In the genomic region with DNA sequence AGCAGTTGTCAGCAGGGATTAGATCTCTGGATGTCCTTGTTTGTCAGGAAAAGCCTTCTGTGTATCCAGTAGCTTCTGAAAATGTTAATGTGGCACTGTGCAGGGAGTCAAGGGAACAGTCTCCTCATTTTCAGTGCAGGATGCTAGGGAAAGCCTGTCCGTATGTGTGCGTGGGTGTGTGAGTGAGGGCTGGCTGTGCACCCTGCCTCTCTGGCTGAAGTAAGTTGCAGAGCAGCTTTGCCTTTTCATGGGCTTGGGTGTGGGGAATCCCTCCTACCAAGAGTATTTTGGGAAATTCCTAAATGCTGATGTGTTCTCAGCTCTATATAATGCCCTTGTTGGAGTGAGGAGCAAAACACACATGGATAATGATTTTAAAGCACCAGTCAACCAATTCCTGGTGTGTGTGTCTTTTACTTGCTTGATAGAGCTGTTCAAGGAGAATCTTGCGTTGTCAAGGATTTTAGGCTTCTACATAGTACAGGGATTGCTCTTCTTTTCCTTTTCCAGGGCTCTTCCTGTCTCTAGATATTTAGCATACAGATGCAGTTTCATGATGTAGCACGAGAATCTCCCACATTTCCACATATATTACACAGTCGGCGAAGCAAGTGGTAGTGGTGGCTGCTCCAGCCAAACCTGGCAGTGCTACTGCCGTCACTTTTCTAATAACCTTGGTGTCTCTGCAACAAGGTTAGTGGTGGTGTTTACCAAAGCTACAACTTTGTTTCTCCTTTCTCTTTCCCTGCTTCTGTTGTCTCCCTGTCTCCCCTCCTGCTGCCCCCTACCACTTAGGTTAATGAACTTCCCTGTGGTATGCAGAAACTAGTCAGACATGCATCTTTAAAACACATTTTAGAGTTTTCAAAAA, we compare ENCODE assay signal across 8 cellular contexts.
DNase-seq lines count a peak whose midpoint lies in the region; ATAC-seq and TF ChIP-seq lines count a peak whose summit lies in the region.

No MANE protein-coding gene starts in this region.

- no peak for TF ChIP-seq CTCF in Calu3 (IDR thresholded peaks at IDR 0.05; ENCODE audit: unreplicated experiment)
- TF ChIP-seq CTCF in foreskin keratinocyte (conservative IDR thresholded peaks at IDR 0.05): no peak
- no peak for TF ChIP-seq CTCF in osteocyte (IDR thresholded peaks at IDR 0.05)

- no peaks in the 10 kb centered on the region for H3K9me3 ChIP-seq in SJCRH30 (replicated peaks)

- H3K9me3 Mint-ChIP-seq in Calu3 (ENCODE audit: low read depth, unreplicated experiment) (no peaks in the 10 kb centered on the region), osteocyte (ENCODE audit: unreplicated experiment) (peaks cover 3% of the 10 kb centered on the region)
- H3K9me3 Mint-ChIP-seq in stimulated activated effector memory CD8-positive, alpha-beta T cell treated with anti-CD3 and anti-CD28 coated beads, Interleukin-12 subunit alpha, Interleukin-12 subunit beta, amount 100 ng/mL, for 72 hours: no peaks in the 10 kb centered on the region

- DNase-seq in Calu3 (peak; percentile 80), SJCRH30 (peak; percentile 51 to 58), foreskin keratinocyte (peak; percentile 79 to 92), osteocyte (ENCODE audit: extremely low spot score, unreplicated experiment) (no peak), GDM1 (lab: John Stamatoyannopoulos, UW) (no peak), SW 1271 (lab: John Stamatoyannopoulos, UW) (no peak)
- DNase-seq in stimulated activated effector memory CD8-positive, alpha-beta T cell treated with anti-CD3 and anti-CD28 coated beads, Interleukin-12 subunit alpha, Interleukin-12 subunit beta, amount 100 ng/mL, for 72 hours (ENCODE audit: low spot score in 2 of 2): no peak

- no peak overlapping the region for H3K4me3 ChIP-seq in SJCRH30

- no TSS peak for BruUV-seq in Calu3 (replicated peaks; lab: Mats Ljungman, UMichigan)

- H3K36me3 ChIP-seq in SJCRH30: no peaks in the 10 kb centered on the region

- H3K4me3 Mint-ChIP-seq in Calu3 (ENCODE audit: low read depth, unreplicated experiment) (peak overlapping the region; percentile 45), osteocyte (ENCODE audit: unreplicated experiment) (peak overlapping the region; percentile 51)
- H3K4me3 Mint-ChIP-seq in stimulated activated effector memory CD8-positive, alpha-beta T cell treated with anti-CD3 and anti-CD28 coated beads, Interleukin-12 subunit alpha, Interleukin-12 subunit beta, amount 100 ng/mL, for 72 hours: no peak overlapping the region

- H3K27ac ChIP-seq in SJCRH30 (no peak overlapping the region), foreskin keratinocyte (no peak overlapping the region)

- peaks cover 22% of the 10 kb centered on the region; the same call in 1 of the 2 replicates for H3K4me1 ChIP-seq in SJCRH30
- peaks cover 24% of the 10 kb centered on the region for H3K4me1 ChIP-seq in foreskin keratinocyte

- H3K36me3 Mint-ChIP-seq in Calu3 (ENCODE audit: insufficient read depth, unreplicated experiment) (peaks cover 5% of the 10 kb centered on the region), osteocyte (ENCODE audit: unreplicated experiment) (no peaks in the 10 kb centered on the region)
- H3K36me3 Mint-ChIP-seq in stimulated activated effector memory CD8-positive, alpha-beta T cell treated with anti-CD3 and anti-CD28 coated beads, Interleukin-12 subunit alpha, Interleukin-12 subunit beta, amount 100 ng/mL, for 72 hours: no peaks in the 10 kb centered on the region

- no peaks in the 10 kb centered on the region for H3K27me3 ChIP-seq in SJCRH30
- no peaks in the 10 kb centered on the region for H3K27me3 ChIP-seq in foreskin keratinocyte

- H3K4me1 Mint-ChIP-seq in Calu3 (ENCODE audit: low read depth, unreplicated experiment) (peaks cover 58% of the 10 kb centered on the region), osteocyte (ENCODE audit: unreplicated experiment) (peaks cover 55% of the 10 kb centered on the region)
- peaks cover 6% of the 10 kb centered on the region for H3K4me1 Mint-ChIP-seq in stimulated activated effector memory CD8-positive, alpha-beta T cell treated with anti-CD3 and anti-CD28 coated beads, Interleukin-12 subunit alpha, Interleukin-12 subunit beta, amount 100 ng/mL, for 72 hours

- ATAC-seq in foreskin keratinocyte: peak; percentile 91
- ATAC-seq in stimulated activated effector memory CD8-positive, alpha-beta T cell treated with anti-CD3 and anti-CD28 coated beads, Interleukin-12 subunit alpha, Interleukin-12 subunit beta, amount 100 ng/mL, for 72 hours: no peak
- no peak for ATAC-seq in HG02840 (IDR thresholded peaks at IDR 0.05; ENCODE audit: low FRiP score, unreplicated experiment)

- H3K27me3 Mint-ChIP-seq in Calu3 (ENCODE audit: unreplicated experiment) (no peaks in the 10 kb centered on the region), osteocyte (ENCODE audit: unreplicated experiment) (no peaks in the 10 kb centered on the region)

- CTCF ChIA-PET in Calu3 (lab: Charles Lee): interaction anchor here (0.6 to 1.7 kb wide), 7 partner anchors 11 to 117 kb away, joined by 3 to 5 read pairs (median 4); no protein-coding TSS in a partner anchor

- intact Hi-C loops in Calu3 (cut with micrococcal nuclease; ENCODE audit: unreplicated experiment): loop anchor here (2.0 to 5.0 kb wide), 3 partner anchors 16 to 47 kb away; no protein-coding TSS in a partner anchor

- peak overlapping the region; percentile 69 for H3K27ac Mint-ChIP-seq in Calu3 (ENCODE audit: unreplicated experiment)
- peak overlapping the region; percentile 88 for H3K27ac Mint-ChIP-seq in osteocyte (ENCODE audit: unreplicated experiment)
- H3K27ac Mint-ChIP-seq in stimulated activated effector memory CD8-positive, alpha-beta T cell treated with anti-CD3 and anti-CD28 coated beads, Interleukin-12 subunit alpha, Interleukin-12 subunit beta, amount 100 ng/mL, for 72 hours: no peak overlapping the region

Comparison
In these comparisons a context has a peak if more than half of its experiments do, and no peak if none do; other contexts are left out.
1. DNase-seq: peak in Calu3 (single experiment), SJCRH30 (2 of 2) and foreskin keratinocyte (2 of 2); none in osteocyte (single experiment), GDM1 (single experiment), stimulated activated effector memory CD8-positive, alpha-beta T cell treated with anti-CD3 and anti-CD28 coated beads, Interleukin-12 subunit alpha, Interleukin-12 subunit beta, amount 100 ng/mL, for 72 hours (0 of 2) and SW 1271 (0 of 2).